Comparison of ENCODE assay signal across 1 cellular context in genomic region chr6:98942263-98942803, GRCh38.
TF ChIP-seq lines count a peak whose summit lies in the region.

No MANE protein-coding gene starts in this region.

TF ChIP-seq in HepG2, 621 proteins besides CTCF, POLR2A, EP300 and RAD21 (continued from another document):
- TF ChIP-seq ZBTB33 (CRISPR knock-in tag; IDR thresholded peaks at IDR 0.05) (0 out of 2 replicates have a peak, but pooled peaks have one; percentile 31), ZNF776 (CRISPR knock-in tag; IDR thresholded peaks at IDR 0.05) (0 out of 2 replicates have a peak, but pooled peaks have one; percentile 55), ZMYM4 (CRISPR knock-in tag; IDR thresholded peaks at IDR 0.05) (0 out of 2 replicates have a peak, but pooled peaks have one; percentile 29)
